ENCODE assay signal across 9 cellular contexts in genomic region chr15:68114356-68114755, GRCh38.
DNase-seq lines count a peak whose midpoint lies in the region; FAIRE-seq and TF ChIP-seq lines count a peak whose summit lies in the region.
"Had no signal": no experiment of that assay in that cellular context is flagged by ENCODE, and none has a peak within 500 bp of the region (broad histone marks: within the 10 kb centered on the region; RNA-seq: fewer than 3 reads in every experiment).

No MANE protein-coding gene starts in this region.

- peak overlapping the region; percentile 45 to 67 for H3K27ac ChIP-seq in uterus

- H3K27me3 Mint-ChIP-seq in activated naive CD4-positive, alpha-beta T cell treated with anti-CD3 and anti-CD28 coated beads, Interleukin-2, amount 50 U/mL, for 24 hours, result no peaks in the 10 kb centered on the region

- no peaks in the 10 kb centered on the region for H3K9me3 Mint-ChIP-seq in activated naive CD4-positive, alpha-beta T cell treated with anti-CD3 and anti-CD28 coated beads, Interleukin-2, amount 50 U/mL, for 24 hours

- H3K4me1 Mint-ChIP-seq in activated naive CD4-positive, alpha-beta T cell treated with anti-CD3 and anti-CD28 coated beads, Interleukin-2, amount 50 U/mL, for 24 hours, result peaks cover 86% of the 10 kb centered on the region

- H3K9me3 ChIP-seq in adipocyte (ENCODE audit: control insufficient read depth, low read length) (no peaks in the 10 kb centered on the region), uterus (no peaks in the 10 kb centered on the region)

- TF ChIP-seq POLR2A in uterus (IDR thresholded peaks at IDR 0.05), result no peak

- no peak for DNase-seq in activated naive CD4-positive, alpha-beta T cell (lab: John Stamatoyannopoulos, UW)
- peak; percentile 74 for DNase-seq in adipocyte (ENCODE audit: low read depth)
- no peak for DNase-seq in uterus
- no peak for DNase-seq in amygdala (lab: John Stamatoyannopoulos, UW)
- DNase-seq in NCI-H345 treated with DMSO at 0.1 percent for 48 hours (lab: John Stamatoyannopoulos, UW; ENCODE audit: unreplicated experiment), result no peak
- no peak for DNase-seq in NCI-H146 (lab: John Stamatoyannopoulos, UW)
- DNase-seq: hippocampal formation had no signal

- H3K4me3 ChIP-seq in adipocyte (ENCODE audit: low read length), result peak overlapping the region; percentile 78
- peak overlapping the region in 1 of 2 donors; percentile 21 for H3K4me3 ChIP-seq in uterus

- H3K4me1 ChIP-seq in adipocyte (ENCODE audit: control insufficient read depth, insufficient read depth, low read length), result peaks cover 40% of the 10 kb centered on the region
- H3K4me1 ChIP-seq in uterus, result peaks cover 0 to 14% of the 10 kb centered on the region in 2 donors

- intact Hi-C loops in uterus (cut with DNase I; ENCODE audit: low total_unique reads), result no loop called here

- H3K36me3 Mint-ChIP-seq in activated naive CD4-positive, alpha-beta T cell treated with anti-CD3 and anti-CD28 coated beads, Interleukin-2, amount 50 U/mL, for 24 hours, result peaks cover 12% of the 10 kb centered on the region

- TF ChIP-seq CTCF in uterus (IDR thresholded peaks at IDR 0.05), result no peak

- no peaks in the 10 kb centered on the region for H3K27me3 ChIP-seq in adipocyte (replicated peaks; ENCODE audit: control insufficient read depth, insufficient read depth, low read length)
- H3K27me3 ChIP-seq in uterus, result no peaks in the 10 kb centered on the region

- H3K27ac Mint-ChIP-seq in activated naive CD4-positive, alpha-beta T cell treated with anti-CD3 and anti-CD28 coated beads, Interleukin-2, amount 50 U/mL, for 24 hours, result peak overlapping the region; percentile 9

- no peaks in the 10 kb centered on the region for H3K36me3 ChIP-seq in adipocyte (ENCODE audit: control insufficient read depth, insufficient read depth, low read length, severe bottlenecking)
- H3K36me3 ChIP-seq in uterus, result no peaks in the 10 kb centered on the region

- peak overlapping the region; percentile 82 for H3K9ac ChIP-seq in adipocyte (ENCODE audit: low read length)

- FAIRE-seq in islet of Langerhans (lab: Jason Lieb, UNC), result peak; percentile 97

- H3K4me3 Mint-ChIP-seq in activated naive CD4-positive, alpha-beta T cell treated with anti-CD3 and anti-CD28 coated beads, Interleukin-2, amount 50 U/mL, for 24 hours, result peak overlapping the region; percentile 69
